In the genomic region with DNA sequence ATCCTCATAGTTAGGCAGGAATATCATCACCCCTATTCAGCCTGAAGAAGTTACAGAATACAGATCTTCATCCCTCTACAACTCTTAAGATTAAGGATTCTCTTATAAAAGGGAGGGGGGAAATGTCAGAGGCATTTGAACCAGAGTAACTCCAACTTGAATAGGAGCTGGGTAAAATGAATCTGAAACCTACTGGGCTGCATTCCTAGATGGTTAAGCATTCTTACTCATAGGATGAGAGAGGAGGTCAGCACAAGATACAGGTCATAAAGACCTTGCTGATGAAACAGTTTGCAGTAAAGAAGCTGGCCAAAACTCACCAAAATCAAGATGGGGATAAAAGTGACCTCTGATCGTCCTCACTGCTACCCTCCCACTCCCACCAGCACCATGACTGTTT, we compare ENCODE assay signal across 1 cellular context.
TF ChIP-seq lines count a peak whose summit lies in the region.

No MANE protein-coding gene starts in this region.

TF ChIP-seq in GM23338, 12 proteins besides CTCF, POLR2A, EP300 and RAD21 (continued from another document):
- TF ChIP-seq, protein P1, sequence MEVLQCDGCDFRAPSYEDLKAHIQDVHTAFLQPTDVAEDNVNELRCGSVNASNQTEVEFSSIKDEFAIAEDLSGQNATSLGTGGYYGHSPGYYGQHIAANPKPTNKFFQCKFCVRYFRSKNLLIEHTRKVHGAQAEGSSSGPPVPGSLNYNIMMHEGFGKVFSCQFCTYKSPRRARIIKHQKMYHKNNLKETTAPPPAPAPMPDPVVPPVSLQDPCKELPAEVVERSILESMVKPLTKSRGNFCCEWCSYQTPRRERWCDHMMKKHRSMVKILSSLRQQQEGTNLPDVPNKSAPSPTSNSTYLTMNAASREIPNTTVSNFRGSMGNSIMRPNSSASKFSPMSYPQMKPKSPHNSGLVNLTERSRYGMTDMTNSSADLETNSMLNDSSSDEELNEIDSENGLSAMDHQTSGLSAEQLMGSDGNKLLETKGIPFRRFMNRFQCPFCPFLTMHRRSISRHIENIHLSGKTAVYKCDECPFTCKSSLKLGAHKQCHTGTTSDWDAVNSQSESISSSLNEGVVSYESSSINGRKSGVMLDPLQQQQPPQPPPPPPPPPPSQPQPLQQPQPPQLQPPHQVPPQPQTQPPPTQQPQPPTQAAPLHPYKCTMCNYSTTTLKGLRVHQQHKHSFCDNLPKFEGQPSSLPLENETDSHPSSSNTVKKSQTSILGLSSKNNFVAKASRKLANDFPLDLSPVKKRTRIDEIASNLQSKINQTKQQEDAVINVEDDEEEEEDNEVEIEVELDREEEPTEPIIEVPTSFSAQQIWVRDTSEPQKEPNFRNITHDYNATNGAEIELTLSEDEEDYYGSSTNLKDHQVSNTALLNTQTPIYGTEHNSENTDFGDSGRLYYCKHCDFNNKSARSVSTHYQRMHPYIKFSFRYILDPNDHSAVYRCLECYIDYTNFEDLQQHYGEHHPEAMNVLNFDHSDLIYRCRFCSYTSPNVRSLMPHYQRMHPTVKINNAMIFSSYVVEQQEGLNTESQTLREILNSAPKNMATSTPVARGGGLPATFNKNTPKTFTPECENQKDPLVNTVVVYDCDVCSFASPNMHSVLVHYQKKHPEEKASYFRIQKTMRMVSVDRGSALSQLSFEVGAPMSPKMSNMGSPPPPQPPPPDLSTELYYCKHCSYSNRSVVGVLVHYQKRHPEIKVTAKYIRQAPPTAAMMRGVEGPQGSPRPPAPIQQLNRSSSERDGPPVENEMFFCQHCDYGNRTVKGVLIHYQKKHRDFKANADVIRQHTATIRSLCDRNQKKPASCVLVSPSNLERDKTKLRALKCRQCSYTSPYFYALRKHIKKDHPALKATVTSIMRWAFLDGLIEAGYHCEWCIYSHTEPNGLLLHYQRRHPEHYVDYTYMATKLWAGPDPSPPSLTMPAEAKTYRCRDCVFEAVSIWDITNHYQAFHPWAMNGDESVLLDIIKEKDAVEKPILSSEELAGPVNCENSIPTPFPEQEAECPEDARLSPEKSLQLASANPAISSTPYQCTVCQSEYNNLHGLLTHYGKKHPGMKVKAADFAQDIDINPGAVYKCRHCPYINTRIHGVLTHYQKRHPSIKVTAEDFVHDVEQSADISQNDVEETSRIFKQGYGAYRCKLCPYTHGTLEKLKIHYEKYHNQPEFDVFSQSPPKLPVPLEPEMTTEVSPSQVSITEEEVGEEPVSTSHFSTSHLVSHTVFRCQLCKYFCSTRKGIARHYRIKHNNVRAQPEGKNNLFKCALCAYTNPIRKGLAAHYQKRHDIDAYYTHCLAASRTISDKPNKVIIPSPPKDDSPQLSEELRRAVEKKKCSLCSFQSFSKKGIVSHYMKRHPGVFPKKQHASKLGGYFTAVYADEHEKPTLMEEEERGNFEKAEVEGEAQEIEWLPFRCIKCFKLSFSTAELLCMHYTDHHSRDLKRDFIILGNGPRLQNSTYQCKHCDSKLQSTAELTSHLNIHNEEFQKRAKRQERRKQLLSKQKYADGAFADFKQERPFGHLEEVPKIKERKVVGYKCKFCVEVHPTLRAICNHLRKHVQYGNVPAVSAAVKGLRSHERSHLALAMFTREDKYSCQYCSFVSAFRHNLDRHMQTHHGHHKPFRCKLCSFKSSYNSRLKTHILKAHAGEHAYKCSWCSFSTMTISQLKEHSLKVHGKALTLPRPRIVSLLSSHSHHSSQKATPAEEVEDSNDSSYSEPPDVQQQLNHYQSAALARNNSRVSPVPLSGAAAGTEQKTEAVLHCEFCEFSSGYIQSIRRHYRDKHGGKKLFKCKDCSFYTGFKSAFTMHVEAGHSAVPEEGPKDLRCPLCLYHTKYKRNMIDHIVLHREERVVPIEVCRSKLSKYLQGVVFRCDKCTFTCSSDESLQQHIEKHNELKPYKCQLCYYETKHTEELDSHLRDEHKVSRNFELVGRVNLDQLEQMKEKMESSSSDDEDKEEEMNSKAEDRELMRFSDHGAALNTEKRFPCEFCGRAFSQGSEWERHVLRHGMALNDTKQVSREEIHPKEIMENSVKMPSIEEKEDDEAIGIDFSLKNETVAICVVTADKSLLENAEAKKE (CRISPR knock-in tag; IDR thresholded peaks at IDR 0.05) = no peak
- no peak for TF ChIP-seq CREB1 (CRISPR knock-in tag; IDR thresholded peaks at IDR 0.05; ENCODE audit: low read depth)
